8 cellular contexts compared by ENCODE assay signal in the genomic region with DNA sequence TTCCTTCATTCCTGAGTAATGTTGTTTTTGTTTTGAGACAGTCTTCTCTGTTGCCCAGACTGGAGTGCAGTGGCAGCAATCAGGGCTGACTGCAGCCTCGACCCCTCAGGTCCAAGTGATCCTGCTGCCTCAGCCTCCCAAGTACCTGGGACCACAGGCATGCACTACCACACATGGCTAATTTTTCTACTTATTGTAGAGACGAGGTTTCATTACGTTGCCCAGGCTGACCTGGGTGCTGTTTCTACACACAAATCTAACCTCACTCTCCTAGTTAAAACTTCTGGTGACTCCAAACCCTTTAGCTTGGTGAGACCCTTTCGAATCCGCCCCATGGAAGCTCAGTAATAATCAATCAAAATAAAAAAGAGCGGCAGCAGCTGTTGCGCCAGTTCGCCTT. TPM values are rescaled to one million over a fixed set of nuclear protein-coding genes. Genes with fewer than 3 reads are reported as not detected.
A peak's percentile ranks its signal among the peaks of the same experiment; 100 is the strongest.
DNase-seq lines count a peak whose midpoint lies in the region; ATAC-seq and TF ChIP-seq lines count a peak whose summit lies in the region.

No MANE protein-coding gene starts in this region.

- ATAC-seq in central memory CD8-positive, alpha-beta T cell (replicated peaks; ENCODE audit: extremely low read depth, poor library complexity, severe bottlenecking), result no peak
- no peak for ATAC-seq in naive thymus-derived CD4-positive, alpha-beta T cell
- no peak for ATAC-seq in HG02884 (IDR thresholded peaks at IDR 0.05; ENCODE audit: unreplicated experiment)
- no peak for ATAC-seq in GM21367 (IDR thresholded peaks at IDR 0.05; ENCODE audit: unreplicated experiment)

- peaks cover 23 to 64% (median 58%) of the 10 kb centered on the region in 10 experiments for H3K4me1 ChIP-seq in BLaER1 treated with 17β-estradiol and CSF1 and Interleukin-3, amounts not matched to agents 10 nM and 100 nM
- H3K4me1 ChIP-seq in KMS-11 (ENCODE audit: low read depth, poor library complexity, severe bottlenecking), result peaks cover 80% of the 10 kb centered on the region
- peaks cover 25 to 32% of the 10 kb centered on the region in 2 donors for H3K4me1 ChIP-seq in naive thymus-derived CD4-positive, alpha-beta T cell (ENCODE audit: control insufficient read depth in 2 of 2, insufficient read depth in 2 of 2, low read length in 2 of 2)

- H3K36me3 ChIP-seq in BLaER1 treated with 17β-estradiol and CSF1 and Interleukin-3, amounts not matched to agents 10 nM and 100 nM, result peaks cover 10 to 28% (median 24%) of the 10 kb centered on the region in 11 experiments; a peak in 21 of 22 replicates
- no peaks in the 10 kb centered on the region; the same call in 1 of the 2 replicates for H3K36me3 ChIP-seq in KMS-11 (ENCODE audit: insufficient read depth)
- peaks cover 4 to 16% (median 6%) of the 10 kb centered on the region in 3 experiments for H3K36me3 ChIP-seq in naive thymus-derived CD4-positive, alpha-beta T cell (ENCODE audit: control insufficient read depth in 2 of 3, insufficient read depth in 3 of 3, low read length in 3 of 3)

- TF ChIP-seq CTCF in KMS-11 (conservative IDR thresholded peaks at IDR 0.05; ENCODE audit: low read depth, low read length), result no peak

- peaks cover 0 to 40% (median 0%) of the 10 kb centered on the region in 11 experiments; a peak in 6 of 22 replicates for H3K27me3 ChIP-seq in BLaER1 treated with 17β-estradiol and CSF1 and Interleukin-3, amounts not matched to agents 10 nM and 100 nM
- no peaks in the 10 kb centered on the region for H3K27me3 ChIP-seq in KMS-11 (ENCODE audit: insufficient read depth, low read depth)
- H3K27me3 ChIP-seq in naive thymus-derived CD4-positive, alpha-beta T cell (ENCODE audit: control insufficient read depth in 2 of 2, insufficient read depth in 2 of 2, low read length in 2 of 2), result no peaks in the 10 kb centered on the region

- H3K36me3 Mint-ChIP-seq in central memory CD8-positive, alpha-beta T cell (ENCODE audit: insufficient read depth), result peaks cover 36% of the 10 kb centered on the region
- peaks cover 10 to 35% (median 33%) of the 10 kb centered on the region in 5 donors for H3K36me3 Mint-ChIP-seq in naive thymus-derived CD4-positive, alpha-beta T cell

- H3K27me3 Mint-ChIP-seq in central memory CD8-positive, alpha-beta T cell, result no peaks in the 10 kb centered on the region
- no peaks in the 10 kb centered on the region for H3K27me3 Mint-ChIP-seq in naive thymus-derived CD4-positive, alpha-beta T cell

- peaks cover 8 to 28% (median 20%) of the 10 kb centered on the region in 11 experiments; a peak in 16 of 22 replicates for H4K20me1 ChIP-seq in BLaER1 treated with 17β-estradiol and CSF1 and Interleukin-3, amounts not matched to agents 10 nM and 100 nM
- H4K20me1 ChIP-seq in KMS-11 (ENCODE audit: insufficient read depth), result no peaks in the 10 kb centered on the region

- peak overlapping the region; percentile 78 to 99 (median 95) for H3K4me2 ChIP-seq in BLaER1 treated with 17β-estradiol and CSF1 and Interleukin-3, amounts not matched to agents 10 nM and 100 nM
- peak overlapping the region; percentile 71; the same call in 1 of the 2 replicates for H3K4me2 ChIP-seq in KMS-11

- peaks cover 51% of the 10 kb centered on the region for H3K4me1 Mint-ChIP-seq in central memory CD8-positive, alpha-beta T cell
- peaks cover 38 to 64% (median 45%) of the 10 kb centered on the region in 7 donors for H3K4me1 Mint-ChIP-seq in naive thymus-derived CD4-positive, alpha-beta T cell

- peaks cover 29% of the 10 kb centered on the region for H3K79me2 ChIP-seq in KMS-11 (ENCODE audit: insufficient read depth, low read depth)

- intact Hi-C loops in naive thymus-derived CD4-positive, alpha-beta T cell (cut with micrococcal nuclease), result loop anchor here (2.0 to 10.0 kb wide), 9 partner anchors 34 to 1211 kb away; a partner anchor contains a TSS

- H3K4me3 ChIP-seq in BLaER1 treated with 17β-estradiol and CSF1 and Interleukin-3, amounts not matched to agents 10 nM and 100 nM, result peak overlapping the region; percentile 59 to 100 (median 83); a peak in 18 of 20 replicates
- no peak overlapping the region for H3K4me3 ChIP-seq in KMS-11 (IDR thresholded peaks at IDR 0.05; ENCODE audit: insufficient read depth, low read depth, low read length)
- H3K4me3 ChIP-seq in naive thymus-derived CD4-positive, alpha-beta T cell (ENCODE audit: low read length), result peak overlapping the region; percentile 90

- no peak overlapping the region for H2AFZ ChIP-seq in KMS-11 (ENCODE audit: low read depth)

- CTCF ChIA-PET in naive thymus-derived CD4-positive, alpha-beta T cell (lab: Charles Lee), result interaction anchor here (0.6 to 3.8 kb wide), 6 partner anchors 9 to 68 kb away, joined by 3 to 63 read pairs (median 6); no protein-coding TSS in a partner anchor

- DNase-seq in central memory CD8-positive, alpha-beta T cell (ENCODE audit: low spot score in 2 of 2), result no peak
- DNase-seq in naive thymus-derived CD4-positive, alpha-beta T cell, result no peak
- DNase-seq in D341Med (ENCODE audit: low spot score) (no peak), RKO (ENCODE audit: low spot score) (no peak)

- peak overlapping the region; percentile 93 for H3K27ac Mint-ChIP-seq in central memory CD8-positive, alpha-beta T cell (ENCODE audit: low read depth)
- peak overlapping the region; percentile 95 to 99 (median 97) for H3K27ac Mint-ChIP-seq in naive thymus-derived CD4-positive, alpha-beta T cell

- peak overlapping the region in 8 of 11 experiments; percentile 83 to 99 (median 92); a peak in 16 of 22 replicates for H3K9ac ChIP-seq in BLaER1 treated with 17β-estradiol and CSF1 and Interleukin-3, amounts not matched to agents 10 nM and 100 nM
- no peak overlapping the region for H3K9ac ChIP-seq in KMS-11

- peak overlapping the region; percentile 84 for H3K4me3 Mint-ChIP-seq in central memory CD8-positive, alpha-beta T cell
- H3K4me3 Mint-ChIP-seq in naive thymus-derived CD4-positive, alpha-beta T cell, result peak overlapping the region; percentile 86 to 97 (median 91)

- H3K9me3 ChIP-seq in BLaER1 treated with 17β-estradiol and CSF1 and Interleukin-3, amounts not matched to agents 10 nM and 100 nM (replicated peaks in 1 of 11), result peaks cover 0 to 22% (median 11%) of the 10 kb centered on the region in 11 experiments; a peak in 15 of 22 replicates
- no peaks in the 10 kb centered on the region for H3K9me3 ChIP-seq in naive thymus-derived CD4-positive, alpha-beta T cell (ENCODE audit: control insufficient read depth in 2 of 3, low read length in 3 of 3)

- peak overlapping the region in 9 of 11 experiments; percentile 89 to 98 (median 97); a peak in 18 of 22 replicates for H3K27ac ChIP-seq in BLaER1 treated with 17β-estradiol and CSF1 and Interleukin-3, amounts not matched to agents 10 nM and 100 nM
- H3K27ac ChIP-seq in KMS-11, result no peak overlapping the region
- H3K27ac ChIP-seq in naive thymus-derived CD4-positive, alpha-beta T cell (ENCODE audit: low read depth, low read length), result peak overlapping the region; percentile 96

- H3K9me3 Mint-ChIP-seq in central memory CD8-positive, alpha-beta T cell, result no peaks in the 10 kb centered on the region
- peaks cover 0 to 10% (median 4%) of the 10 kb centered on the region in 11 donors for H3K9me3 Mint-ChIP-seq in naive thymus-derived CD4-positive, alpha-beta T cell

- POLR2A ChIA-PET in naive thymus-derived CD4-positive, alpha-beta T cell (lab: Charles Lee), result interaction anchor here (1.0 to 6.5 kb wide), 6 partner anchors 14 to 170 kb away, joined by 3 to 285 read pairs (median 22); a partner anchor contains a TSS

RNA-seq across cellular contexts. Expression of a gene that starts 1.3 kb away (rescaled TPM):
- 10 to 100 TPM; 12.6 to 29.3 (median 23.0) TPM for total RNA-seq in naive thymus-derived CD4-positive, alpha-beta T cell
- polyA plus RNA-seq in naive thymus-derived CD4-positive, alpha-beta T cell, result 10 to 100 TPM in 1 of 2 donors, 1 to 10 TPM in 1; 8.7 to 13.3 TPM

RNA-seq across cellular contexts. Expression of a gene that starts 1.5 kb away (rescaled TPM):
- 100 to 1,000 TPM; 115 to 184 (median 127) TPM for total RNA-seq in naive thymus-derived CD4-positive, alpha-beta T cell
- 100 to 1,000 TPM; 219 to 253 TPM for polyA plus RNA-seq in naive thymus-derived CD4-positive, alpha-beta T cell
